Comparison of ENCODE assay signal across 23 cellular contexts in the genomic region with DNA sequence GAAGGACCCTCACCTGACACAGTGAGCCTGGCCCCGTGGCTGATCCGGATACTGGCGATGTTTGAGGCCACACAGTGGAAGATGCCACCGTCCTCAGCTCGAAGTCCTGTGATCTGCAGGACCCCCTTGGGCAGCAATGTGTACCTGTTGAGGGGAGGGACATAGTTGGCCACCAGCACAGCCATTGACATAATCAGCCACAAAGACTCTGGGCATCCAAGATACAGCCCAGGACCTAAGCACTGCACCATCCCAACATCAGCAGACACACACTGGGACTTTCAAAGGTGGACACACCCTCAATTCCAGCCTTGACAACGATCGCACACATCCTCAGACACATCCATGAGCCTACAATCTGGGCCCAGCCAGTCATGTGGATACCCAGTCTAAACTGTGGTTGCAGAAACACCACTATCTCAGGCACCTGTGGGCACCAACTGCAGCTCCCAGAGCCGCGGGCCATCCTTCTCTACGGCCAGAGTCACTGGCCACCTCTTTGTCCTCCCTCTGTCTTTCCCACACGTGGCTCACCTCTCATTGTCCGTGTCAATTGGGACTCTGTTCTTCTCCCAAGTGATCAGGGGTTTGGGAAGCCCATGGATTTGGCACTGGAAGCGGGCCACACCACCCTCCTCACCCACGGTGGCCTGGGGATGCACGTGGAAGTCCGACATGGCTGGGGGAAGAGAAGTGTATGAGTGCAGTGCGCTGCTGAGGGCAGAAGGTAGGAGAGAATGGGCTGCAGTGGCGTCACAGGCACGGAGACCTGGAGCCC. TPM values are rescaled to one million over a fixed set of nuclear protein-coding genes. Genes with fewer than 3 reads are reported as not detected.
"Had no signal": no experiment of that assay in that cellular context is flagged by ENCODE, and none has a peak within 500 bp of the region (broad histone marks: within the 10 kb centered on the region; RNA-seq: fewer than 3 reads in every experiment).

No MANE protein-coding gene starts in this region.

- H3K4me3 ChIP-seq: dorsolateral prefrontal cortex, left lung, sigmoid colon, transverse colon had no signal

- H3K36me3 Mint-ChIP-seq: activated naive CD8-positive, alpha-beta T cell had no signal

- H3K27ac ChIP-seq: foreskin keratinocyte, left lung, neutrophil, parathyroid adenoma, sigmoid colon, transverse colon had no signal

- H3K27ac Mint-ChIP-seq: activated naive CD8-positive, alpha-beta T cell; activated T-helper 1 cell treated with anti-CD3 and anti-CD28 coated beads, Interleukin-12 subunit alpha, Interleukin-12 subunit beta, Interleukin-2, Interleukin-4 antibody, amounts not matched to agents 30 ng/mL and 10 ng/mL and 1 ng/mL, durations not matched to agents 14 hours and 24 hours and 36 hours; T-helper 17 cell had no signal

- ATAC-seq: foreskin keratinocyte, left lung, T-helper 17 cell had no signal

- H3K9me3 Mint-ChIP-seq: activated T-helper 1 cell treated with anti-CD3 and anti-CD28 coated beads, Interleukin-12 subunit alpha, Interleukin-12 subunit beta, Interleukin-2, Interleukin-4 antibody, amounts not matched to agents 30 ng/mL and 10 ng/mL and 1 ng/mL, durations not matched to agents 14 hours and 24 hours and 36 hours had no signal

- H3K27me3 ChIP-seq: dorsolateral prefrontal cortex, sigmoid colon, transverse colon had no signal

- H3K79me2 ChIP-seq: parathyroid adenoma had no signal

- H3K4me3 Mint-ChIP-seq: activated naive CD8-positive, alpha-beta T cell; activated T-helper 1 cell treated with anti-CD3 and anti-CD28 coated beads, Interleukin-12 subunit alpha, Interleukin-12 subunit beta, Interleukin-2, Interleukin-4 antibody, amounts not matched to agents 30 ng/mL and 10 ng/mL and 1 ng/mL, durations not matched to agents 14 hours and 24 hours and 36 hours; T-helper 17 cell had no signal

- H3K36me3 ChIP-seq: left lung, neutrophil, sigmoid colon, transverse colon had no signal

- H3K9ac ChIP-seq: parathyroid adenoma had no signal

- FAIRE-seq: colon, keratinocyte had no signal

- H3K4me1 ChIP-seq: foreskin keratinocyte, left lung, parathyroid adenoma, sigmoid colon had no signal

- H2AFZ ChIP-seq: parathyroid adenoma had no signal

- H3K9me3 ChIP-seq: left lung, neutrophil, sigmoid colon, transverse colon had no signal

- DNase-seq: activated CD4-positive, alpha-beta T cell treated with anti-CD3 and anti-CD28 coated beads, Interleukin-2, amount 50 U/mL, for 48 hours; activated gamma-delta T cell treated with Interleukin-2 at 50 U/mL for 16 hours; caudate nucleus; foreskin keratinocyte; head of caudate nucleus; sigmoid colon; stimulated activated CD4-positive, alpha-beta T cell treated with anti-CD3 and anti-CD28 coated beads, Interleukin-1b, Interleukin-23, amount 100 ng/mL, for 48 hours; stimulated activated naive CD4-positive, alpha-beta T cell treated with Interleukin-2 at 50 U/mL for 16 hours; T-helper 17 cell; transverse colon had no signal

RNA-seq across cellular contexts. Expression of a gene that starts 31.0 kb away (rescaled TPM):
- total RNA-seq: activated T-helper 1 cell treated with anti-CD3 and anti-CD28 coated beads, Interleukin-12 subunit alpha, Interleukin-12 subunit beta, Interleukin-2, Interleukin-4 antibody, amounts not matched to agents 30 ng/mL and 10 ng/mL and 1 ng/mL, durations not matched to agents 14 hours and 24 hours and 36 hours; epithelial cell of proximal tubule; fibroblast of lung; foreskin keratinocyte; lung microvascular endothelial cell; mononuclear cell; sigmoid colon; subcutaneous adipose tissue; T-helper 17 cell; transverse colon had no signal
- polyA plus RNA-seq: fibroblast of lung, foreskin keratinocyte, keratinocyte, sigmoid colon had no signal

RNA-seq across cellular contexts. Expression of a gene that starts 39.6 kb away (rescaled TPM):
- total RNA-seq: activated T-helper 1 cell treated with anti-CD3 and anti-CD28 coated beads, Interleukin-12 subunit alpha, Interleukin-12 subunit beta, Interleukin-2, Interleukin-4 antibody, amounts not matched to agents 30 ng/mL and 10 ng/mL and 1 ng/mL, durations not matched to agents 14 hours and 24 hours and 36 hours; epithelial cell of proximal tubule; fibroblast of lung; foreskin keratinocyte; left lung; lung microvascular endothelial cell; mononuclear cell; sigmoid colon; subcutaneous adipose tissue; T-helper 17 cell; transverse colon had no signal
- polyA plus RNA-seq: fibroblast of lung, foreskin keratinocyte, keratinocyte, sigmoid colon had no signal

RNA-seq across cellular contexts. Expression of a gene that starts 42.3 kb away (rescaled TPM):
- total RNA-seq: activated T-helper 1 cell treated with anti-CD3 and anti-CD28 coated beads, Interleukin-12 subunit alpha, Interleukin-12 subunit beta, Interleukin-2, Interleukin-4 antibody, amounts not matched to agents 30 ng/mL and 10 ng/mL and 1 ng/mL, durations not matched to agents 14 hours and 24 hours and 36 hours; epithelial cell of proximal tubule; fibroblast of lung; foreskin keratinocyte; lung microvascular endothelial cell; mononuclear cell; subcutaneous adipose tissue; T-helper 17 cell; transverse colon had no signal
- polyA plus RNA-seq: foreskin keratinocyte, keratinocyte had no signal
